Comparison of ENCODE assay signal across 11 cellular contexts in the genomic region with DNA sequence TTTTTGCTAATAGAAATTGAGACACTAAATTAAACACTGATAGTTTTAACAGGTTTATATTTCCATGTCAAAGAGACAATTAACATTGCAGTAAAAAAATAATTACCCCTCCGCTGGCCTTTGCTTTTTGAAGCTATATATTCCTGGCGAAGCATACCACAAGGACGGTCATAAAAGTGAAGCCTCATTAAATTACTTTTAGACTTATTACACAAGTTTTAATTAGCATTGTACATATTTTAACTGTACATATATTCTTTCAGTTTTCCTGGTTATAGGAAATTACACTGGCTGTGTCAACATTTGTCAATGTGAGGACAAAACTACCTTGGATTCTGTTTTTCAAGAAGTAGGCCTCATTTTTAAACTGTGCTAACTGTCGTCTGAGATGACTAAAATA. TPM values are rescaled to one million over a fixed set of nuclear protein-coding genes. Genes with fewer than 3 reads are reported as not detected.
DNase-seq lines count a peak whose midpoint lies in the region; ATAC-seq, FAIRE-seq and TF ChIP-seq lines count a peak whose summit lies in the region.
"Had no signal": no experiment of that assay in that cellular context is flagged by ENCODE, and none has a peak within 500 bp of the region (broad histone marks: within the 10 kb centered on the region; RNA-seq: fewer than 3 reads in every experiment).

No MANE protein-coding gene starts in this region.

- in situ Hi-C loops in astrocyte of the cerebellum (cut with HindIII; ENCODE audit: low sequenced_read_pairs), result no loop called here

- H3K27me3 ChIP-seq in SK-N-SH (ENCODE audit: insufficient read depth) (no peaks in the 10 kb centered on the region), Karpas-422 (ENCODE audit: low read length) (no peaks in the 10 kb centered on the region)

- 93% methylated on average over 4 of the region's 4 CpGs for WGBS in SK-N-SH (ENCODE audit: low lambda C conversion rate)

- TF ChIP-seq EP300 in SK-N-SH (IDR thresholded peaks at IDR 0.05; ENCODE audit: borderline replicate concordance in 1 of 2, low read depth in 1 of 2, low read length in 1 of 2), result no peak

- H3K9ac ChIP-seq in SK-N-SH (no peak overlapping the region), Karpas-422 (ENCODE audit: low read length) (peak overlapping the region; percentile 96)

- POLR2A ChIA-PET in SK-N-SH (lab: Yijun Ruan, JAX), result no interaction called here

- no peak for FAIRE-seq in GM12892 (lab: Jason Lieb, UNC)

- TF ChIP-seq RAD21 in SK-N-SH (IDR thresholded peaks at IDR 0.05; ENCODE audit: low read length), result no peak

- H3K9me3 ChIP-seq in SK-N-SH, result no peaks in the 10 kb centered on the region
- no peaks in the 10 kb centered on the region for H3K9me3 ChIP-seq in Karpas-422 (ENCODE audit: low read length)
- H3K9me3 ChIP-seq in mucosa of descending colon, result no peaks in the 10 kb centered on the region

- H3K27ac ChIP-seq in SK-N-SH (ENCODE audit: low read depth in 2 of 2, low read length in 1 of 2) (no peak overlapping the region), Karpas-422 (ENCODE audit: low read length) (peak overlapping the region; percentile 88), substantia nigra (ENCODE audit: low read depth, low read length, poor library complexity, severe bottlenecking) (no peak overlapping the region)

- CTCF ChIA-PET in SK-N-SH (lab: Yijun Ruan, JAX), result interaction anchor here (2.6 kb wide), 1 partner anchor 15 kb away, joined by 13 read pairs; a partner anchor contains a TSS

- no peaks in the 10 kb centered on the region for H3K9me3 Mint-ChIP-seq in natural killer cell treated with Interleukin-12 subunit alpha and Interleukin-12 subunit beta and Interleukin-15 and Interleukin-18, amount 100 ng/mL, for 72 hours

- no peak for TF ChIP-seq POLR2A in GM12892 (IDR thresholded peaks at IDR 0.05; ENCODE audit: low read depth, low read length)

- no peaks in the 10 kb centered on the region for H3K9me2 ChIP-seq in SK-N-SH
- no peaks in the 10 kb centered on the region for H3K9me2 ChIP-seq in Karpas-422 (replicated peaks; ENCODE audit: insufficient read depth, low read length)

- H3K27ac Mint-ChIP-seq in natural killer cell treated with Interleukin-12 subunit alpha and Interleukin-12 subunit beta and Interleukin-15 and Interleukin-18, amount 100 ng/mL, for 72 hours, result no peak overlapping the region

- no peaks in the 10 kb centered on the region for H3K36me3 Mint-ChIP-seq in natural killer cell treated with Interleukin-12 subunit alpha and Interleukin-12 subunit beta and Interleukin-15 and Interleukin-18, amount 100 ng/mL, for 72 hours

- no peak for TF ChIP-seq CTCF in SK-N-SH (IDR thresholded peaks at IDR 0.05)
- no peak for TF ChIP-seq CTCF in astrocyte of the cerebellum (IDR thresholded peaks at IDR 0.05; ENCODE audit: low read depth, low read length, missing control alignments)
- no peak for TF ChIP-seq CTCF in mucosa of descending colon (IDR thresholded peaks at IDR 0.05)

- H3K36me3 ChIP-seq in SK-N-SH (replicated peaks in 1 of 2; ENCODE audit: control insufficient read depth in 1 of 2, insufficient read depth in 2 of 2, low read length in 1 of 2), result no peaks in the 10 kb centered on the region
- peaks cover 31% of the 10 kb centered on the region for H3K36me3 ChIP-seq in Karpas-422 (ENCODE audit: insufficient read depth, low read length)
- H3K36me3 ChIP-seq in mucosa of descending colon (ENCODE audit: low read depth), result no peaks in the 10 kb centered on the region

- H3K4me2 ChIP-seq in SK-N-SH (peak overlapping the region; percentile 94), Karpas-422 (ENCODE audit: low read depth, low read length, poor library complexity, severe bottlenecking) (peak overlapping the region; percentile 78)

- intact Hi-C loops in mucosa of descending colon (cut with DNase I, micrococcal nuclease), result no loop called here

- no peak for DNase-seq in SK-N-SH
- peak; percentile 49 for DNase-seq in Karpas-422
- no peak for DNase-seq in astrocyte of the cerebellum (ENCODE audit: low read depth)
- DNase-seq in natural killer cell treated with Interleukin-12 subunit alpha and Interleukin-12 subunit beta and Interleukin-15 and Interleukin-18, amount 100 ng/mL, for 72 hours (ENCODE audit: low spot score), result no peak
- DNase-seq in GM12892 (ENCODE audit: insufficient read length), result no peak
- no peak for DNase-seq in substantia nigra (lab: John Stamatoyannopoulos, UW)
- no peak for DNase-seq in mucosa of descending colon
- DNase-seq: aorta had no signal

- H4K20me1 ChIP-seq in SK-N-SH (ENCODE audit: insufficient read depth) (no peaks in the 10 kb centered on the region), Karpas-422 (ENCODE audit: insufficient read depth, low read depth, low read length) (no peaks in the 10 kb centered on the region)

- H3K4me3 Mint-ChIP-seq in natural killer cell treated with Interleukin-12 subunit alpha and Interleukin-12 subunit beta and Interleukin-15 and Interleukin-18, amount 100 ng/mL, for 72 hours, result peak overlapping the region; percentile 92

- H3K4me1 ChIP-seq in SK-N-SH (ENCODE audit: control insufficient read depth in 1 of 2, insufficient read depth in 2 of 2, low read depth in 1 of 2, low read length in 1 of 2) (peaks cover 0 to 6% of the 10 kb centered on the region in 2 experiments; a peak in 2 of 4 replicates), Karpas-422 (ENCODE audit: low read length) (peaks cover 63% of the 10 kb centered on the region), mucosa of descending colon (ENCODE audit: low read depth) (peaks cover 5% of the 10 kb centered on the region)

- peaks cover 1% of the 10 kb centered on the region for H3F3A ChIP-seq in SK-N-SH (replicated peaks; ENCODE audit: insufficient read depth)

- ATAC-seq in SK-N-SH treated with all-trans-retinoic acid at 6 μM for 48 hours, result no peak
- no peak for ATAC-seq in natural killer cell treated with Interleukin-12 subunit alpha and Interleukin-12 subunit beta and Interleukin-15 and Interleukin-18, amount 100 ng/mL, for 72 hours
- no peak for ATAC-seq in mucosa of descending colon

- H3K4me3 ChIP-seq in SK-N-SH (ENCODE audit: low read depth in 2 of 2, low read length in 1 of 2) (peak overlapping the region; percentile 77 to 89; a peak in 3 of 4 replicates), Karpas-422 (ENCODE audit: low read length) (peak overlapping the region; percentile 97), astrocyte of the cerebellum (ENCODE audit: low read depth, low read length) (peak overlapping the region; percentile 78), mucosa of descending colon (no peak overlapping the region)

- peaks cover 17 to 32% of the 10 kb centered on the region in 2 donors for H3K27me3 Mint-ChIP-seq in natural killer cell treated with Interleukin-12 subunit alpha and Interleukin-12 subunit beta and Interleukin-15 and Interleukin-18, amount 100 ng/mL, for 72 hours

- H3K79me2 ChIP-seq in SK-N-SH (ENCODE audit: insufficient read depth) (no peaks in the 10 kb centered on the region; the same call in 1 of the 2 replicates), Karpas-422 (ENCODE audit: low read length) (peaks cover 89% of the 10 kb centered on the region)

- H2AFZ ChIP-seq in SK-N-SH (ENCODE audit: low read depth), result peak overlapping the region; percentile 93; the same call in 1 of the 2 replicates
- 0 out of 2 replicates have a peak overlapping the region, but pooled peaks have one; percentile 10 for H2AFZ ChIP-seq in Karpas-422 (ENCODE audit: low read length)

- peaks cover 16 to 22% of the 10 kb centered on the region in 2 donors for H3K4me1 Mint-ChIP-seq in natural killer cell treated with Interleukin-12 subunit alpha and Interleukin-12 subunit beta and Interleukin-15 and Interleukin-18, amount 100 ng/mL, for 72 hours (ENCODE audit: low read depth in 2 of 2)

TF ChIP-seq in SK-N-SH, 30 proteins besides CTCF, POLR2A, EP300 and RAD21 (continues in another document):
- no peak for TF ChIP-seq FOXM1 (IDR thresholded peaks at IDR 0.05; ENCODE audit: low read depth)

TF ChIP-seq in SK-N-SH treated with all-trans-retinoic acid at 6 μM for 48 hours, 23 proteins besides CTCF, POLR2A, EP300 and RAD21 (continues in another document):
- TF ChIP-seq OSR1 (CRISPR knock-in tag; IDR thresholded peaks at IDR 0.05), result no peak
- TF ChIP-seq, protein P1, sequence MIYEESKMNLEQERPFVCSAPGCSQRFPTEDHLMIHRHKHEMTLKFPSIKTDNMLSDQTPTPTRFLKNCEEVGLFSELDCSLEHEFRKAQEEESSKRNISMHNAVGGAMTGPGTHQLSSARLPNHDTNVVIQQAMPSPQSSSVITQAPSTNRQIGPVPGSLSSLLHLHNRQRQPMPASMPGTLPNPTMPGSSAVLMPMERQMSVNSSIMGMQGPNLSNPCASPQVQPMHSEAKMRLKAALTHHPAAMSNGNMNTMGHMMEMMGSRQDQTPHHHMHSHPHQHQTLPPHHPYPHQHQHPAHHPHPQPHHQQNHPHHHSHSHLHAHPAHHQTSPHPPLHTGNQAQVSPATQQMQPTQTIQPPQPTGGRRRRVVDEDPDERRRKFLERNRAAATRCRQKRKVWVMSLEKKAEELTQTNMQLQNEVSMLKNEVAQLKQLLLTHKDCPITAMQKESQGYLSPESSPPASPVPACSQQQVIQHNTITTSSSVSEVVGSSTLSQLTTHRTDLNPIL (CRISPR knock-in tag; IDR thresholded peaks at IDR 0.05; ENCODE audit: low read depth), result no peak

RNA-seq across cellular contexts. Expression of a gene that starts 1.2 kb away (rescaled TPM):
- 34.1 and 41.4 TPM in 2 replicates for polyA plus RNA-seq in SK-N-SH (2012; rRNA removed)
- polyA plus RNA-seq in SK-N-SH (2012; cell fraction: cytosol; rRNA removed), result 28.3 and 35.3 TPM in 2 replicates
- 31.9 and 66.5 TPM in 2 replicates for polyA plus RNA-seq in SK-N-SH (2012; cell fraction: nucleus; rRNA removed)
- total RNA-seq in Karpas-422 (2014; rRNA removed; shearing (Covaris generic); ENCODE audit: low replicate concordance), result 88.7 and 254 TPM in 2 replicates
- total RNA-seq in natural killer cell treated with Interleukin-12 subunit alpha and Interleukin-12 subunit beta and Interleukin-15 and Interleukin-18, amount 100 ng/mL, for 72 hours, result 10 to 100 TPM in 1 of 2 donors, 1 to 10 TPM in 1; 3.9 to 15.7 TPM
- polyA plus RNA-seq in GM12892 (2012; ENCODE audit: missing spikeins), result 11.5 TPM
- total RNA-seq in mucosa of descending colon, result 1 to 10 TPM; 1.0 to 3.6 (median 1.2) TPM
- total RNA-seq: progenitor cell of endocrine pancreas, SK-MEL-5 had no signal

RNA-seq across cellular contexts. Expression of a gene that starts 1.6 kb away (rescaled TPM):
- 0.25 and 0.44 TPM in 2 replicates for polyA plus RNA-seq in SK-N-SH (2012; rRNA removed)
- polyA plus RNA-seq in SK-N-SH (2012; cell fraction: cytosol; rRNA removed), result 0.43 and 0.45 TPM in 2 replicates
- polyA plus RNA-seq in SK-N-SH (2012; cell fraction: nucleus; rRNA removed), result 0.35 and 1.1 TPM in 2 replicates
- 14.5 and 35.3 TPM in 2 replicates for total RNA-seq in Karpas-422 (2014; rRNA removed; shearing (Covaris generic); ENCODE audit: low replicate concordance)
- 1 to 10 TPM; 2.0 to 2.4 TPM for total RNA-seq in natural killer cell treated with Interleukin-12 subunit alpha and Interleukin-12 subunit beta and Interleukin-15 and Interleukin-18, amount 100 ng/mL, for 72 hours
- 0.49 TPM for polyA plus RNA-seq in GM12892 (2012; ENCODE audit: missing spikeins)
- 100 to 1,000 TPM in 1 of 3 donors, 10 to 100 TPM in 2; 48.3 to 134 (median 78.7) TPM for total RNA-seq in mucosa of descending colon
- total RNA-seq: progenitor cell of endocrine pancreas, SK-MEL-5 had no signal

RNA-seq across cellular contexts. Expression of a gene that starts 16.1 kb away (rescaled TPM):
- 6.3 and 6.4 TPM in 2 replicates for polyA plus RNA-seq in SK-N-SH (2012; rRNA removed)
- polyA plus RNA-seq in SK-N-SH (2012; cell fraction: cytosol; rRNA removed), result 6.8 and 6.9 TPM in 2 replicates
- 12.6 and 14.9 TPM in 2 replicates for polyA plus RNA-seq in SK-N-SH (2012; cell fraction: nucleus; rRNA removed)
- 2.0 and 4.3 TPM in 2 replicates for total RNA-seq in Karpas-422 (2014; rRNA removed; shearing (Covaris generic); ENCODE audit: low replicate concordance)
- total RNA-seq in natural killer cell treated with Interleukin-12 subunit alpha and Interleukin-12 subunit beta and Interleukin-15 and Interleukin-18, amount 100 ng/mL, for 72 hours, result 1 to 10 TPM; 1.6 to 5.0 TPM
- polyA plus RNA-seq in GM12892 (2012; ENCODE audit: missing spikeins), result 0.11 TPM
- total RNA-seq in mucosa of descending colon, result 100 to 1,000 TPM in 2 of 3 donors, 10 to 100 TPM in 1; 64.8 to 192 (median 119) TPM
- total RNA-seq: SK-MEL-5 had no signal

Comparison
In these comparisons a context has a peak if more than half of its experiments do, and no peak if none do; other contexts are left out.
1. RNA of a gene that starts 16.1 kb away (total RNA-seq): 64.8 to 192 TPM in mucosa of descending colon; 1.6 to 5.0 TPM in natural killer cell treated with Interleukin-12 subunit alpha and Interleukin-12 subunit beta and Interleukin-15 and Interleukin-18, amount 100 ng/mL, for 72 hours and 2.0 to 4.3 TPM in Karpas-422; every median in the first group is over 10 times any median in the second.